Comparison of ENCODE assay signal across 9 cellular contexts in the genomic region with DNA sequence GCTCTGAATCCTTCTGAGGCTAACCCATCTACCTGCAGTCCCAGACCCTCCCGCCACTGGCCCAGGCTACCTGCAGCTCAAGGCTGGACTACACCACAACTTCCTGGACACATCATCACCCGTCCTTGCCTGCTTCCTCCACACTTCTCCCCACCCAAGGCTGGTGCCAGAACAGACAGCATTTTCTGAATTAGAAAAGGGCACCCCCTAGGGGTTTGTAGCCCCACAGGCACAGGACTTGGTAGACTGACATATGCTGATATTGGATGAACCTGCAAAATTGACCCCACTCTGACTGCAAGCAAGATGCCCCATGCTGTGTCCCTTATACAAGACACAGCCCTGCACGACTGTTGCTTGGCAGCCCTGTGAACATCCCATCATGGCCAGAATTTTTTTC.
DNase-seq lines count a peak whose midpoint lies in the region; TF ChIP-seq lines count a peak whose summit lies in the region.
"Had no signal": no experiment of that assay in that cellular context is flagged by ENCODE, and none has a peak within 500 bp of the region (broad histone marks: within the 10 kb centered on the region; RNA-seq: fewer than 3 reads in every experiment).

No MANE protein-coding gene starts in this region.

- peak; percentile 42 for TF ChIP-seq CTCF in GM06990 (IDR thresholded peaks at IDR 0.05; ENCODE audit: insufficient read depth, low read length, poor library complexity, severe bottlenecking)
- 0 out of 2 replicates have a peak, but pooled peaks have one; percentile 20 for TF ChIP-seq CTCF in HFFc6 (IDR thresholded peaks at IDR 0.05)
- TF ChIP-seq CTCF in mesothelial cell of epicardium (IDR thresholded peaks at IDR 0.05; ENCODE audit: unreplicated experiment) = peak; percentile 24

- no peaks in the 10 kb centered on the region; the same call in 1 of the 2 replicates for H3K27me3 ChIP-seq in GM06990 (replicated peaks; ENCODE audit: control insufficient read depth, insufficient read depth, low read length)

- H3K4me3 Mint-ChIP-seq in HFFc6 (no peak overlapping the region), mesothelial cell of epicardium (no peak overlapping the region)
- H3K4me3 Mint-ChIP-seq in activated T-cell treated with anti-CD3 and anti-CD28 coated beads, Interleukin-2, amount 50 U/mL, for 24 hours = no peak overlapping the region

- H3K27me3 Mint-ChIP-seq in HFFc6 (ENCODE audit: insufficient read depth) (no peaks in the 10 kb centered on the region; the same call in 1 of the 2 replicates), mesothelial cell of epicardium (ENCODE audit: low read depth) (peaks cover 57% of the 10 kb centered on the region)
- peaks cover 36% of the 10 kb centered on the region for H3K27me3 Mint-ChIP-seq in activated T-cell treated with anti-CD3 and anti-CD28 coated beads, Interleukin-2, amount 50 U/mL, for 24 hours

- H3K9me3 Mint-ChIP-seq in HFFc6 (peaks cover 11% of the 10 kb centered on the region), mesothelial cell of epicardium (no peaks in the 10 kb centered on the region)
- H3K9me3 Mint-ChIP-seq in activated T-cell treated with anti-CD3 and anti-CD28 coated beads, Interleukin-2, amount 50 U/mL, for 24 hours = no peaks in the 10 kb centered on the region

- no peaks in the 10 kb centered on the region for H3K36me3 Mint-ChIP-seq in HFFc6 (ENCODE audit: low read depth)
- H3K36me3 Mint-ChIP-seq in activated T-cell treated with anti-CD3 and anti-CD28 coated beads, Interleukin-2, amount 50 U/mL, for 24 hours (ENCODE audit: low read depth) = no peaks in the 10 kb centered on the region
- no peaks in the 10 kb centered on the region for H3K36me3 Mint-ChIP-seq in mesothelial cell of epicardium

- H3K27ac Mint-ChIP-seq in HFFc6 (no peak overlapping the region), mesothelial cell of epicardium (no peak overlapping the region)
- H3K27ac Mint-ChIP-seq in activated T-cell treated with anti-CD3 and anti-CD28 coated beads, Interleukin-2, amount 50 U/mL, for 24 hours = no peak overlapping the region

- H3K36me3 ChIP-seq in GM06990 (ENCODE audit: control insufficient read depth, insufficient read depth, low read length) = no peaks in the 10 kb centered on the region

- no peak overlapping the region for H3K4me3 ChIP-seq in GM06990 (replicated peaks; ENCODE audit: low read depth, low read length)

- no peaks in the 10 kb centered on the region for H3K4me1 Mint-ChIP-seq in HFFc6 (ENCODE audit: low read depth)
- H3K4me1 Mint-ChIP-seq in activated T-cell treated with anti-CD3 and anti-CD28 coated beads, Interleukin-2, amount 50 U/mL, for 24 hours (ENCODE audit: low read depth) = peaks cover 4% of the 10 kb centered on the region
- H3K4me1 Mint-ChIP-seq in mesothelial cell of epicardium = no peaks in the 10 kb centered on the region

- DNase-seq in GM06990 (ENCODE audit: extremely low read depth, insufficient read length) (no peak), HFFc6 (no peak), mesothelial cell of epicardium (ENCODE audit: low spot score in 2 of 2, unreplicated experiment in 2 of 2) (no peak), DMS53 (lab: John Stamatoyannopoulos, UW) (no peak), NCI-H1105 (lab: John Stamatoyannopoulos, UW) (no peak)
- peak; percentile 33 for DNase-seq in activated T-cell treated with anti-CD3 and anti-CD28 coated beads, Interleukin-2, amount 50 U/mL, for 24 hours
- no peak for DNase-seq in central memory CD4-positive, alpha-beta T cell
- DNase-seq: activated CD4-positive, CD25-positive, alpha-beta regulatory T cell treated with anti-CD3 and anti-CD28 coated beads, Interleukin-2, amount 50 U/mL, for 72 hours; KG1 had no signal
